In the genomic region with DNA sequence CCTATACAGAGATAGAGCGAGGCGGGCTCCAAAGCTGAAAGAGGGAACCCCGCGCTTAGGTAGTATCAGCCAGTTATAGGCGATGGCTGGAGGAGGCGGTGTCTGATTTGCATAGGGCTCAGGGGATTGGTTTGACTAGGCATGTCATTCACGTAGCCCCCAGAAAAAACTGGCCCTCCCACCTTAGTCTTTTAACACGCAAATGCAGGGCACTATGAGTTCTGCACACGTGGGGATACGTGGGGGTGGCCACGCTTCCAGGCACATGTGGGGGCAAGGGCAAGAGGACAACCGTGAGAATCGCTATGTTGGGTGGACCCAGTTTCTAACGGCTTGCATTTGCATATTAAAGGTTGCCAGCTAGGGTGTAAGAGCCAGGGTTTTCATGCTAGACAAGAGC, we compare ENCODE assay signal across 10 cellular contexts. TPM values are rescaled to one million over a fixed set of nuclear protein-coding genes. Genes with fewer than 3 reads are reported as not detected.
DNase-seq lines count a peak whose midpoint lies in the region; ATAC-seq, FAIRE-seq and TF ChIP-seq lines count a peak whose summit lies in the region.
"Had no signal": no experiment of that assay in that cellular context is flagged by ENCODE, and none has a peak within 500 bp of the region (broad histone marks: within the 10 kb centered on the region; RNA-seq: fewer than 3 reads in every experiment).

No MANE protein-coding gene starts in this region.

- no peak overlapping the region for H3K27ac Mint-ChIP-seq in T-helper 17 cell

- no peak overlapping the region for H3K27ac ChIP-seq in muscle layer of duodenum (ENCODE audit: low read length)
- no peak overlapping the region for H3K27ac ChIP-seq in small intestine (ENCODE audit: low read depth in 1 of 2, low read length in 1 of 2)
- H3K27ac ChIP-seq: RWPE1 had no signal

- WGBS in small intestine, 3 donors = 67 to 83% (median 82%) methylated on average over 14 of the region's 14 CpGs

- H3K4me3 Mint-ChIP-seq in T-helper 17 cell = peak overlapping the region; percentile 39

- H3K27me3 ChIP-seq in muscle layer of duodenum (ENCODE audit: low read depth, low read length) (no peaks in the 10 kb centered on the region), small intestine (ENCODE audit: control insufficient read depth in 2 of 2, insufficient read depth in 2 of 2, low read length in 2 of 2) (no peaks in the 10 kb centered on the region)

- H3K36me3 Mint-ChIP-seq in T-helper 17 cell (ENCODE audit: low read depth) = peaks cover 3% of the 10 kb centered on the region

- H3K4me3 ChIP-seq in epithelial cell of proximal tubule (ENCODE audit: low read depth, low read length) (peak overlapping the region; percentile 34), muscle layer of duodenum (ENCODE audit: low read depth in 1 of 2, low read length in 2 of 2) (peak overlapping the region; percentile 30 to 34), small intestine (ENCODE audit: low read depth in 1 of 2, low read length in 2 of 2) (no peak overlapping the region)

- no peak for TF ChIP-seq CTCF in epithelial cell of proximal tubule (conservative IDR thresholded peaks at IDR 0.05; ENCODE audit: low read depth, low read length)

- H3K4me1 Mint-ChIP-seq in T-helper 17 cell = peaks cover 11% of the 10 kb centered on the region

- H3K27me3 Mint-ChIP-seq in T-helper 17 cell = no peaks in the 10 kb centered on the region

- peak; percentile 60 for ATAC-seq in T-helper 17 cell
- ATAC-seq in esophagus mucosa = no peak

- H3K36me3 ChIP-seq in muscle layer of duodenum (ENCODE audit: control insufficient read depth in 1 of 2, insufficient read depth in 2 of 2, low read length in 2 of 2) (no peaks in the 10 kb centered on the region), small intestine (ENCODE audit: control insufficient read depth in 2 of 2, insufficient read depth in 2 of 2, low read length in 2 of 2) (no peaks in the 10 kb centered on the region)

- no peaks in the 10 kb centered on the region for H3K4me1 ChIP-seq in muscle layer of duodenum (ENCODE audit: control insufficient read depth in 1 of 2, insufficient read depth in 2 of 2, low read length in 2 of 2)
- H3K4me1 ChIP-seq in small intestine (ENCODE audit: control insufficient read depth in 2 of 2, insufficient read depth in 1 of 2, low read depth in 1 of 2, low read length in 1 of 2) = no peaks in the 10 kb centered on the region

- H3K9me3 ChIP-seq in T-helper 17 cell (ENCODE audit: control insufficient read depth, low read length, poor library complexity, severe bottlenecking) (no peaks in the 10 kb centered on the region), muscle layer of duodenum (ENCODE audit: control insufficient read depth in 1 of 2, low read length in 2 of 2) (no peaks in the 10 kb centered on the region), small intestine (ENCODE audit: control insufficient read depth, low read depth) (no peaks in the 10 kb centered on the region)

- FAIRE-seq in small intestine (lab: Jason Lieb, UNC) = no peak

- DNase-seq in CD1c-positive myeloid dendritic cell (ENCODE audit: extremely low spot score) (peak; percentile 4), T-helper 17 cell (peak in 1 of 3 donors; percentile 7), epithelial cell of proximal tubule (ENCODE audit: low read depth) (no peak), small intestine (no peak), NCI-H1048 (lab: John Stamatoyannopoulos, UW) (no peak)
- DNase-seq in stimulated activated CD4-positive, alpha-beta T cell treated with anti-CD3 and anti-CD28 coated beads, Interleukin-4, amount 100 ng/mL, for 1 hour = no peak

RNA-seq across cellular contexts. Expression of a gene that starts 56.7 kb away (rescaled TPM):
- total RNA-seq in T-helper 17 cell = under 1 TPM; 0.10 TPM
- 0.14 TPM in 1 of 2 replicates, not detected in the other for total RNA-seq in epithelial cell of proximal tubule
- total RNA-seq in esophagus mucosa = 0.08 TPM
- under 1 TPM in 1 of 3 donors, not detected in 2; 0.16 TPM for polyA plus RNA-seq in small intestine
- total RNA-seq: Daoy had no signal

Comparison
In these comparisons a context has a peak if more than half of its experiments do, and no peak if none do; other contexts are left out.
1. H3K4me3 ChIP-seq: peak in epithelial cell of proximal tubule (single experiment) and muscle layer of duodenum (2 of 2); none in small intestine (0 of 2).